ENCODE assay signal across 14 cellular contexts in the genomic region with DNA sequence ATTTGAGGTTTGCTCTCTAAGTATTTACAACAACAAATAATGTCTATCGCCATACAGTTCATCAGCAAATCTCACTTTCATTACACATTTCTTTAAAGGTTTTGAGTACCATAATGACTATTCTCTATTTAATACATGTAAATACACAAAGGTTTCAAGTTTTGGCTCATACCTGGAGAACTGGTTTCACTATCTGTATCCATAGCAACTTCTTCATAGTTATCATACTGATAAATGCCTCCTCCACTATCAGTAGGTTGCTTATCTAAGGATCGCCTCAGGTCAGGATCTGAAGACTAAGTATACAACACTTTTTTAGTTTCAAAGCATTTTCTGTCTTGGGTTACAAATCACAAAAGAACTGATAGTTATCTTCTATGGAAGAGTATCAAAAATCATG. TPM values are rescaled to one million over a fixed set of nuclear protein-coding genes. Genes with fewer than 3 reads are reported as not detected.
DNase-seq lines count a peak whose midpoint lies in the region; ATAC-seq and TF ChIP-seq lines count a peak whose summit lies in the region.
"Had no signal": no experiment of that assay in that cellular context is flagged by ENCODE, and none has a peak within 500 bp of the region (broad histone marks: within the 10 kb centered on the region; RNA-seq: fewer than 3 reads in every experiment).

No MANE protein-coding gene starts in this region.

- no peak for TF ChIP-seq EP300 in transverse colon (IDR thresholded peaks at IDR 0.05; ENCODE audit: low read depth)

- no peaks in the 10 kb centered on the region for H3K27me3 Mint-ChIP-seq in osteocyte (ENCODE audit: unreplicated experiment)

- in situ Hi-C loops in transverse colon (cut with MboI; ENCODE audit: low pct_ligation_motif_present in 1 of 4, low pct_unique_long_range_greater_than_20kb in 1 of 4, low sequenced_read_pairs in 3 of 4), result no loop called here

- peak overlapping the region; percentile 68 for H3K27ac Mint-ChIP-seq in osteocyte (ENCODE audit: unreplicated experiment)
- H3K27ac Mint-ChIP-seq: H9 had no signal

- TF ChIP-seq POLR2A in transverse colon (IDR thresholded peaks at IDR 0.05), result no peak

- peak; percentile 83 to 90 for ATAC-seq in activated CD4-positive, CD25-positive, alpha-beta regulatory T cell treated with anti-CD3 and anti-CD28 coated beads, Interleukin-2, amount 50 U/mL, for 24 hours
- peak; percentile 42 for ATAC-seq in HG02763 (IDR thresholded peaks at IDR 0.05; ENCODE audit: unreplicated experiment)

- TF ChIP-seq CTCF in osteocyte (IDR thresholded peaks at IDR 0.05), result no peak
- no peak for TF ChIP-seq CTCF in transverse colon (IDR thresholded peaks at IDR 0.05)

- H3K27ac ChIP-seq in transverse colon, result no peak overlapping the region
- H3K27ac ChIP-seq: ovary, SJSA1, thoracic aorta had no signal

- no peak overlapping the region for H3K4me3 ChIP-seq in transverse colon
- H3K4me3 ChIP-seq: ovary, SJSA1, thoracic aorta had no signal

- 77 to 78% methylated on average over 2 of the region's 2 CpGs for WGBS in transverse colon (ENCODE audit: low coverage in 1 of 2), 2 donors

- peaks cover 9% of the 10 kb centered on the region for H3K4me1 Mint-ChIP-seq in osteocyte (ENCODE audit: unreplicated experiment)
- H3K4me1 Mint-ChIP-seq: H9 had no signal

- no peaks in the 10 kb centered on the region for H3K9me3 Mint-ChIP-seq in osteocyte (ENCODE audit: unreplicated experiment)
- H3K9me3 Mint-ChIP-seq: H9 had no signal

- peaks cover 50% of the 10 kb centered on the region for H3K36me3 Mint-ChIP-seq in osteocyte (ENCODE audit: unreplicated experiment)

- no peaks in the 10 kb centered on the region for H3K27me3 ChIP-seq in transverse colon
- H3K27me3 ChIP-seq: ovary, SJSA1 had no signal

- H3K9me3 ChIP-seq in transverse colon, result no peaks in the 10 kb centered on the region
- H3K9me3 ChIP-seq: ovary, SJSA1, thoracic aorta had no signal

- no peak overlapping the region for H3K4me3 Mint-ChIP-seq in osteocyte (ENCODE audit: unreplicated experiment)
- H3K4me3 Mint-ChIP-seq: H9 had no signal

- no peaks in the 10 kb centered on the region for H3K4me1 ChIP-seq in transverse colon
- H3K4me1 ChIP-seq: SJSA1 had no signal

- no peak for DNase-seq in activated CD4-positive, CD25-positive, alpha-beta regulatory T cell (lab: John Stamatoyannopoulos, UW)
- DNase-seq in OCI-M1 (lab: John Stamatoyannopoulos, UW) (peak; percentile 16), osteocyte (ENCODE audit: extremely low spot score, unreplicated experiment) (no peak), NCI-H1694 treated with DMSO at 0.1 percent for 48 hours (lab: John Stamatoyannopoulos, UW) (no peak), amygdala (lab: John Stamatoyannopoulos, UW) (no peak), transverse colon (no peak)
- DNase-seq: H9, midbrain, NCI-H2081 treated with DMSO at 0.1 percent for 48 hours, ovary had no signal

- H3K36me3 ChIP-seq in transverse colon, result peaks cover 0 to 75% (median 25%) of the 10 kb centered on the region in 4 donors
- H3K36me3 ChIP-seq: ovary had no signal

- intact Hi-C loops in transverse colon (cut with DNase I; ENCODE audit: low total_unique reads), result no loop called here

RNA-seq across cellular contexts. Expression of a gene that starts 21.4 kb away (rescaled TPM):
- total RNA-seq in osteocyte, result 38.8 and 49.7 TPM in 2 replicates
- total RNA-seq in transverse colon, result 100 to 1,000 TPM in 2 of 4 donors, 10 to 100 TPM in 2; 61.9 to 141 (median 91.6) TPM

RNA-seq across cellular contexts. Expression of a gene that starts 21.8 kb away (rescaled TPM):
- total RNA-seq in osteocyte, result 5.0 and 5.1 TPM in 2 replicates
- 1 to 10 TPM in 3 of 4 donors, not detected in 1; 2.8 to 3.5 (median 3.3) TPM for total RNA-seq in transverse colon

RNA-seq across cellular contexts. Expression of a gene that starts 43.6 kb away (rescaled TPM):
- 28.0 and 32.5 TPM in 2 replicates for total RNA-seq in osteocyte
- 10 to 100 TPM in 2 of 4 donors, 1 to 10 TPM in 2; 7.9 to 41.1 (median 20.4) TPM for total RNA-seq in transverse colon
